ENCODE assay signal across 1 cellular context in genomic region chr2:127606594-127607398, GRCh38.
TF ChIP-seq lines count a peak whose summit lies in the region.

No MANE protein-coding gene starts in this region.

TF ChIP-seq in K562, 482 proteins besides CTCF, POLR2A, EP300 and RAD21:
- TF ChIP-seq NFE2L1 (tag; IDR thresholded peaks at IDR 0.05; ENCODE audit: borderline replicate concordance, low read depth) (no peak), ZNF316 (IDR thresholded peaks at IDR 0.05) (0 out of 2 replicates have a peak, but pooled peaks have one; percentile 23), UBTF (IDR thresholded peaks at IDR 0.05; ENCODE audit: borderline replicate concordance in 1 of 2, low read depth in 2 of 2, low read length in 2 of 2) (no peak), ZNF282 (CRISPR knock-in tag; IDR thresholded peaks at IDR 0.05) (no peak), ZNF12 (CRISPR knock-in tag; IDR thresholded peaks at IDR 0.05) (no peak), ZNF175 (CRISPR knock-in tag; IDR thresholded peaks at IDR 0.05; ENCODE audit: low read depth) (no peak), C11orf30 (IDR thresholded peaks at IDR 0.05; ENCODE audit: low read depth) (peak; percentile 27; the same call in 1 of the 2 replicates), ZNF77 (CRISPR knock-in tag; IDR thresholded peaks at IDR 0.05) (no peak), TCF15 (CRISPR knock-in tag; IDR thresholded peaks at IDR 0.05) (no peak)
